Comparison of ENCODE assay signal across 8 cellular contexts in genomic region chr9:127968046-127968445, GRCh38. TPM values are rescaled to one million over a fixed set of nuclear protein-coding genes. Genes with fewer than 3 reads are reported as not detected.
DNase-seq lines count a peak whose midpoint lies in the region; ATAC-seq and TF ChIP-seq lines count a peak whose summit lies in the region.

No MANE protein-coding gene starts in this region.

- peak overlapping the region; percentile 90 to 99 (median 97) for H3K27ac Mint-ChIP-seq in naive thymus-derived CD4-positive, alpha-beta T cell

- no peaks in the 10 kb centered on the region for H3K27me3 ChIP-seq in brain microvascular endothelial cell (replicated peaks)
- H3K27me3 ChIP-seq in naive thymus-derived CD4-positive, alpha-beta T cell (ENCODE audit: control insufficient read depth in 2 of 2, insufficient read depth in 2 of 2, low read length in 2 of 2), result no peaks in the 10 kb centered on the region

- peaks cover 72 to 100% (median 92%) of the 10 kb centered on the region in 7 donors for H3K4me1 Mint-ChIP-seq in naive thymus-derived CD4-positive, alpha-beta T cell

- no peak for ATAC-seq in naive thymus-derived CD4-positive, alpha-beta T cell
- ATAC-seq in HG03139 (IDR thresholded peaks at IDR 0.05; ENCODE audit: unreplicated experiment), result no peak
- no peak for ATAC-seq in GM19467 (IDR thresholded peaks at IDR 0.05; ENCODE audit: unreplicated experiment)

- no peaks in the 10 kb centered on the region for H3K9me3 ChIP-seq in naive thymus-derived CD4-positive, alpha-beta T cell (ENCODE audit: control insufficient read depth in 2 of 3, low read length in 3 of 3)

- CTCF ChIA-PET in naive thymus-derived CD4-positive, alpha-beta T cell (lab: Charles Lee), result interaction anchor here (0.6 to 2.3 kb wide), 6 partner anchors 12 to 202 kb away, joined by 3 to 9 read pairs (median 4); no protein-coding TSS in a partner anchor

- TF ChIP-seq EP300 in Ishikawa (IDR thresholded peaks at IDR 0.05; ENCODE audit: borderline replicate concordance), result peak; percentile 49; the same call in 1 of the 2 replicates

- TF ChIP-seq CTCF in brain microvascular endothelial cell (IDR thresholded peaks at IDR 0.05; ENCODE audit: low read depth, low read length, missing control alignments), result peak; percentile 18

- intact Hi-C loops in naive thymus-derived CD4-positive, alpha-beta T cell (cut with micrococcal nuclease), result no loop called here

- peaks cover 75 to 86% of the 10 kb centered on the region in 2 donors for H3K4me1 ChIP-seq in naive thymus-derived CD4-positive, alpha-beta T cell (ENCODE audit: control insufficient read depth in 2 of 2, insufficient read depth in 2 of 2, low read length in 2 of 2)

- DNase-seq in AG08395 (ENCODE audit: low spot score) (peak; percentile 36), brain microvascular endothelial cell (no peak), Ammon's horn (ENCODE audit: low spot score) (no peak), NCI-H526 treated with DMSO at 0.1 percent for 48 hours (lab: John Stamatoyannopoulos, UW) (no peak)
- peak in 1 of 9 donors; percentile 0 for DNase-seq in naive thymus-derived CD4-positive, alpha-beta T cell

- no peak for TF ChIP-seq RAD21 in Ishikawa (IDR thresholded peaks at IDR 0.05; ENCODE audit: low read depth)

- in situ Hi-C loops in brain microvascular endothelial cell (cut with HindIII; ENCODE audit: low pct_ligation_motif_present, low sequenced_read_pairs), result no loop called here

- POLR2A ChIA-PET in naive thymus-derived CD4-positive, alpha-beta T cell (lab: Charles Lee), result interaction anchor here (0.6 to 61.3 kb wide), 6 partner anchors 1 to 366 kb away, joined by 3 to 1719 read pairs (median 757); partner anchors contain the start of genes DPM2, EEIG1 and NAIF1

- peak overlapping the region; percentile 89 to 99 (median 96) for H3K4me3 Mint-ChIP-seq in naive thymus-derived CD4-positive, alpha-beta T cell

- H3K36me3 Mint-ChIP-seq in naive thymus-derived CD4-positive, alpha-beta T cell, result peaks cover 0 to 52% (median 21%) of the 10 kb centered on the region in 5 donors

- no peaks in the 10 kb centered on the region for H3K9me3 Mint-ChIP-seq in naive thymus-derived CD4-positive, alpha-beta T cell

- H3K27ac ChIP-seq in brain microvascular endothelial cell, result no peak overlapping the region
- peak overlapping the region; percentile 84 for H3K27ac ChIP-seq in naive thymus-derived CD4-positive, alpha-beta T cell (ENCODE audit: low read depth, low read length)

- H3K36me3 ChIP-seq in brain microvascular endothelial cell (replicated peaks), result no peaks in the 10 kb centered on the region
- H3K36me3 ChIP-seq in naive thymus-derived CD4-positive, alpha-beta T cell (ENCODE audit: control insufficient read depth in 2 of 3, insufficient read depth in 3 of 3, low read length in 3 of 3), result peaks cover 0 to 27% (median 0%) of the 10 kb centered on the region in 3 experiments

- no peaks in the 10 kb centered on the region for H3K27me3 Mint-ChIP-seq in naive thymus-derived CD4-positive, alpha-beta T cell

- H3K4me3 ChIP-seq in brain microvascular endothelial cell (ENCODE audit: low read depth, low read length), result no peak overlapping the region
- H3K4me3 ChIP-seq in naive thymus-derived CD4-positive, alpha-beta T cell (ENCODE audit: low read length), result peak overlapping the region; percentile 93

TF ChIP-seq in Ishikawa, 13 proteins besides CTCF, POLR2A, EP300 and RAD21:
- no peak for TF ChIP-seq TAF1 (IDR thresholded peaks at IDR 0.05; ENCODE audit: low read depth)
- peak; percentile 44; the same call in 1 of the 2 replicates for TF ChIP-seq NFIC (IDR thresholded peaks at IDR 0.05)
- TF ChIP-seq USF1 (IDR thresholded peaks at IDR 0.05), result no peak
- no peak for TF ChIP-seq FOXM1 (IDR thresholded peaks at IDR 0.05; ENCODE audit: borderline replicate concordance, low read depth)
- 0 out of 2 replicates have a peak, but pooled peaks have one; percentile 32 for TF ChIP-seq MAX (IDR thresholded peaks at IDR 0.05)
- TF ChIP-seq ZBTB7A (IDR thresholded peaks at IDR 0.05; ENCODE audit: low read depth), result 0 out of 2 replicates have a peak, but pooled peaks have one; percentile 39
- 0 out of 2 replicates have a peak, but pooled peaks have one; percentile 28 for TF ChIP-seq TEAD4 (IDR thresholded peaks at IDR 0.05)

RNA-seq across cellular contexts. Expression of gene EEIG1, which starts 12.7 kb away (rescaled TPM):
- 100 to 1,000 TPM; 252 to 664 (median 347) TPM for total RNA-seq in naive thymus-derived CD4-positive, alpha-beta T cell
- 100 to 1,000 TPM; 124 to 297 TPM for polyA plus RNA-seq in naive thymus-derived CD4-positive, alpha-beta T cell

RNA-seq across cellular contexts. Expression of gene DPM2, which starts 30.4 kb away (rescaled TPM):
- 10 to 100 TPM; 29.1 to 84.4 (median 56.8) TPM for total RNA-seq in naive thymus-derived CD4-positive, alpha-beta T cell
- 10 to 100 TPM; 29.3 to 39.5 TPM for polyA plus RNA-seq in naive thymus-derived CD4-positive, alpha-beta T cell

RNA-seq across cellular contexts. Expression of gene PIP5KL1, which starts 37.5 kb away (rescaled TPM):
- total RNA-seq in naive thymus-derived CD4-positive, alpha-beta T cell, result 1 to 10 TPM; 1.4 to 2.9 (median 2.1) TPM
- under 1 TPM in 1 of 2 donors, not detected in 1; 0.17 TPM for polyA plus RNA-seq in naive thymus-derived CD4-positive, alpha-beta T cell

RNA-seq across cellular contexts. Expression of gene ST6GALNAC4, which starts 51.2 kb away (rescaled TPM):
- total RNA-seq in naive thymus-derived CD4-positive, alpha-beta T cell, result 10 to 100 TPM; 28.0 to 51.0 (median 36.1) TPM
- 10 to 100 TPM; 20.0 to 21.7 TPM for polyA plus RNA-seq in naive thymus-derived CD4-positive, alpha-beta T cell
